Comparison of ENCODE assay signal across 10 cellular contexts in genomic region chr9:96938957-96939356, GRCh38. TPM values are rescaled to one million over a fixed set of nuclear protein-coding genes. Genes with fewer than 3 reads are reported as not detected.
"Had no signal": no experiment of that assay in that cellular context is flagged by ENCODE, and none has a peak within 500 bp of the region (broad histone marks: within the 10 kb centered on the region; RNA-seq: fewer than 3 reads in every experiment).

No MANE protein-coding gene starts in this region.

RNA-seq across cellular contexts. Expression of gene NUTM2G, which starts 10.3 kb away (rescaled TPM):
- total RNA-seq: PC-3, PC-9, Peyer's patch, Right ventricle myocardium inferior, Right ventricle myocardium superior, RPMI7951, SJSA1, SK-MEL-5, T-cell had no signal
- polyA plus RNA-seq: SK-N-SH had no signal
